ENCODE assay signal across 18 cellular contexts in genomic region chr16:67922221-67922620, GRCh38. TPM values are rescaled to one million over a fixed set of nuclear protein-coding genes. Genes with fewer than 3 reads are reported as not detected.
DNase-seq lines count a peak whose midpoint lies in the region; ATAC-seq lines count a peak whose summit lies in the region.
"Had no signal": no experiment of that assay in that cellular context is flagged by ENCODE, and none has a peak within 500 bp of the region (broad histone marks: within the 10 kb centered on the region; RNA-seq: fewer than 3 reads in every experiment).

No MANE protein-coding gene starts in this region.

- no peak for ATAC-seq in GM18873 (IDR thresholded peaks at IDR 0.05; ENCODE audit: low FRiP score, unreplicated experiment)

- peaks cover 14 to 59% (median 41%) of the 10 kb centered on the region in 11 experiments; a peak in 21 of 22 replicates for H3K36me3 ChIP-seq in BLaER1 treated with 17β-estradiol and CSF1 and Interleukin-3, amounts not matched to agents 10 nM and 100 nM
- H3K36me3 ChIP-seq in neuronal stem cell (replicated peaks in 1 of 2; ENCODE audit: control insufficient read depth in 2 of 2, insufficient read depth in 2 of 2, low read length in 2 of 2) = peaks cover 14 to 47% of the 10 kb centered on the region in 2 donors
- H3K36me3 ChIP-seq: prostate gland had no signal

- H2BK12ac ChIP-seq in neuronal stem cell (ENCODE audit: low read length) = no peak overlapping the region

- H4K91ac ChIP-seq in neuronal stem cell (ENCODE audit: low read depth, low read length, poor library complexity) = no peak overlapping the region

- peaks cover 23% of the 10 kb centered on the region for H3K79me1 ChIP-seq in neuronal stem cell (ENCODE audit: low read depth, low read length)

- H2BK120ac ChIP-seq in neuronal stem cell (ENCODE audit: low read depth, low read length) = no peak overlapping the region

- peak overlapping the region; percentile 14 to 62 (median 36); a peak in 19 of 22 replicates for H3K4me2 ChIP-seq in BLaER1 treated with 17β-estradiol and CSF1 and Interleukin-3, amounts not matched to agents 10 nM and 100 nM
- no peak overlapping the region for H3K4me2 ChIP-seq in neuronal stem cell (ENCODE audit: insufficient read depth, low read length, poor library complexity, severe bottlenecking)

- no peak overlapping the region for H3K14ac ChIP-seq in neuronal stem cell (ENCODE audit: low read length)

- no peak overlapping the region for H4K8ac ChIP-seq in neuronal stem cell (ENCODE audit: low read depth, low read length)

- H4K20me1 ChIP-seq in BLaER1 treated with 17β-estradiol and CSF1 and Interleukin-3, amounts not matched to agents 10 nM and 100 nM = peaks cover 70 to 100% (median 99%) of the 10 kb centered on the region in 11 experiments

- no peak overlapping the region for H2BK5ac ChIP-seq in neuronal stem cell (ENCODE audit: low read length)

- no peak overlapping the region for H3K4me3 ChIP-seq in BLaER1 treated with 17β-estradiol and CSF1 and Interleukin-3, amounts not matched to agents 10 nM and 100 nM
- no peak overlapping the region for H3K4me3 ChIP-seq in neuronal stem cell (ENCODE audit: low read length in 2 of 2)
- H3K4me3 ChIP-seq: left ventricle myocardium inferior, prostate gland had no signal

- H2AK5ac ChIP-seq in neuronal stem cell (ENCODE audit: low read depth, low read length) = no peak overlapping the region

- whole genome bisulfite sequencing in neuronal stem cell (ENCODE audit: extremely low coverage in 2 of 2, insufficient read length in 2 of 2, insufficient replicate concordance in 1 of 2), 2 donors = no CpG with 5 or more reads among the region's 5 CpGs

- DNase-seq in OCI-M1 (lab: John Stamatoyannopoulos, UW) (peak; percentile 44), neuronal stem cell (ENCODE audit: low spot score) (no peak), C1 segment of cervical spinal cord (lab: John Stamatoyannopoulos, UW) (no peak), cortex of kidney (lab: John Stamatoyannopoulos, UW) (no peak), KG1 (lab: John Stamatoyannopoulos, UW) (no peak)
- DNase-seq: activated CD4-positive, alpha-beta T cell treated with anti-CD3 and anti-CD28 coated beads, Interleukin-2, amount 50 U/mL, for 4 hours; activated gamma-delta T cell treated with Interleukin-2 at 50 U/mL for 16 hours; central memory CD4-positive, alpha-beta T cell; DMS53; foreskin melanocyte; left ventricle myocardium inferior; NCI-H1436 treated with DMSO at 0.1 percent for 48 hours; NCI-H226; T-helper 2 cell had no signal

- H2BK15ac ChIP-seq in neuronal stem cell (ENCODE audit: low read length) = no peak overlapping the region

- no peaks in the 10 kb centered on the region for H3K9me3 ChIP-seq in BLaER1 treated with 17β-estradiol and CSF1 and Interleukin-3, amounts not matched to agents 10 nM and 100 nM (replicated peaks in 1 of 11)
- no peaks in the 10 kb centered on the region for H3K9me3 ChIP-seq in neuronal stem cell (replicated peaks in 1 of 2; ENCODE audit: control insufficient read depth in 2 of 2, insufficient read depth in 1 of 2, low read depth in 1 of 2, low read length in 2 of 2)
- H3K9me3 ChIP-seq: left ventricle myocardium inferior, prostate gland had no signal

- no peak overlapping the region for H3K18ac ChIP-seq in neuronal stem cell (ENCODE audit: low read length)

- peak overlapping the region; percentile 29 for H3K23ac ChIP-seq in neuronal stem cell (ENCODE audit: low read depth, low read length, poor library complexity)

- no peaks in the 10 kb centered on the region for H3K27me3 ChIP-seq in BLaER1 treated with 17β-estradiol and CSF1 and Interleukin-3, amounts not matched to agents 10 nM and 100 nM
- H3K27me3 ChIP-seq in neuronal stem cell (ENCODE audit: control insufficient read depth in 3 of 3, insufficient read depth in 3 of 3, low read depth in 1 of 3, low read length in 3 of 3) = no peaks in the 10 kb centered on the region

- peak overlapping the region in 6 of 11 experiments; percentile 14 to 64 (median 32); a peak in 7 of 22 replicates for H3K9ac ChIP-seq in BLaER1 treated with 17β-estradiol and CSF1 and Interleukin-3, amounts not matched to agents 10 nM and 100 nM
- H3K9ac ChIP-seq in neuronal stem cell (ENCODE audit: low read depth, low read length, poor library complexity) = peak overlapping the region; percentile 61

- H3K27ac ChIP-seq in BLaER1 treated with 17β-estradiol and CSF1 and Interleukin-3, amounts not matched to agents 10 nM and 100 nM = peak overlapping the region in 4 of 11 experiments; percentile 5 to 36 (median 14); a peak in 4 of 22 replicates
- peak overlapping the region; percentile 82 for H3K27ac ChIP-seq in angular gyrus (ENCODE audit: low read depth, low read length)
- no peak overlapping the region for H3K27ac ChIP-seq in neuronal stem cell (replicated peaks; ENCODE audit: low read length)
- H3K27ac ChIP-seq: prostate gland had no signal

- H3K4ac ChIP-seq in neuronal stem cell (ENCODE audit: low read length) = no peak overlapping the region

- no peak overlapping the region for H2AFZ ChIP-seq in neuronal stem cell (ENCODE audit: low read length)

- peaks cover 57 to 96% (median 88%) of the 10 kb centered on the region in 10 experiments for H3K4me1 ChIP-seq in BLaER1 treated with 17β-estradiol and CSF1 and Interleukin-3, amounts not matched to agents 10 nM and 100 nM
- no peaks in the 10 kb centered on the region for H3K4me1 ChIP-seq in neuronal stem cell (ENCODE audit: control insufficient read depth in 2 of 2, insufficient read depth in 1 of 2, low read depth in 1 of 2, low read length in 2 of 2)

RNA-seq across cellular contexts. Expression of gene CTRL, which starts 9.4 kb away (rescaled TPM):
- polyA plus RNA-seq in neuronal stem cell (2013, experiment 1 of 2) = 0.46 TPM
- polyA plus RNA-seq in neuronal stem cell (2013, experiment 2 of 2) = 0.43 TPM

RNA-seq across cellular contexts. Expression of gene PSMB10, which starts 14.4 kb away (rescaled TPM):
- polyA plus RNA-seq in neuronal stem cell (2013, experiment 1 of 2) = 9.9 TPM
- 10.6 TPM for polyA plus RNA-seq in neuronal stem cell (2013, experiment 2 of 2)

RNA-seq across cellular contexts. Expression of gene LCAT, which starts 21.7 kb away (rescaled TPM):
- polyA plus RNA-seq in neuronal stem cell (2013, experiment 1 of 2) = 13.5 TPM
- polyA plus RNA-seq in neuronal stem cell (2013, experiment 2 of 2) = 14.5 TPM

RNA-seq across cellular contexts. Expression of gene PSKH1, which starts 29.2 kb away (rescaled TPM):
- polyA plus RNA-seq in neuronal stem cell (2013, experiment 1 of 2) = 34.6 TPM
- polyA plus RNA-seq in neuronal stem cell (2013, experiment 2 of 2) = 30.4 TPM

RNA-seq across cellular contexts. Expression of gene NRN1L, which starts 37.5 kb away (rescaled TPM):
- polyA plus RNA-seq in neuronal stem cell (2013, experiment 1 of 2) = 0.70 TPM
- polyA plus RNA-seq in neuronal stem cell (2013, experiment 2 of 2) = 0.42 TPM
